In the genomic region with DNA sequence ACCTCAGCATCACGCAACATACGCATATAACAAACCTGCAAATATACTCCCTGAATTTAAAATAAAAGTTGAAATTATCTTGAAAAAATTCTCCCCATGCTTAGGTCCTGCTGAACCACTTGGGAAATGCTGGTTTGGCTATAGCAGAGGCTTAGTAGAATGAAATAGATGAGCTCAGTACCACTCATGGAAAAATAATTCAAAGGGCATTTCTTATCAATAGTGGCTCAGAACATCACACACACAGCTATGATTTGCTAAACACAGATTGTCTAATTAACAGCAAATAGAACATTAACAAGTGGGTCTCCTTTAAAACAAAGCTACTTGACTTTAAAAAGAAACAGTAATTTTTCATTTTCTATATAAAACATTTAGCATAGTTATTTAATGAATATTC, we compare ENCODE assay signal across 29 cellular contexts. TPM values are rescaled to one million over a fixed set of nuclear protein-coding genes. Genes with fewer than 3 reads are reported as not detected.
"Had no signal": no experiment of that assay in that cellular context is flagged by ENCODE, and none has a peak within 500 bp of the region (broad histone marks: within the 10 kb centered on the region; RNA-seq: fewer than 3 reads in every experiment).

No MANE protein-coding gene starts in this region.

- H3K27me3 Mint-ChIP-seq: type B pancreatic cell had no signal

- H3K9me3 Mint-ChIP-seq: stimulated activated effector memory CD8-positive, alpha-beta T cell treated with anti-CD3 and anti-CD28 coated beads, Interleukin-12 subunit alpha, Interleukin-12 subunit beta, amount 100 ng/mL, for 72 hours; stimulated activated memory B cell treated with anti-CD40 and anti-IgM and Interleukin-4, amounts not matched to agents 10 μg/mL and 1 μg/mL and 100 μg/mL, for 72 hours; stimulated activated naive B cell treated with anti-CD40 and anti-IgM and Interleukin-4, amounts not matched to agents 10 μg/mL and 1 μg/mL and 100 μg/mL, for 72 hours; stimulated activated naive CD8-positive, alpha-beta T cell treated with anti-CD3 and anti-CD28 coated beads, Interleukin-15, Interleukin-2, amounts not matched to agents 100 ng/mL and 50 ng/mL, for 24 hours; type B pancreatic cell had no signal

- H3K27me3 ChIP-seq: testis, tibial nerve, upper lobe of left lung, uterus, vagina had no signal

- FAIRE-seq: urothelium cell line had no signal

- ATAC-seq: stimulated activated effector memory CD8-positive, alpha-beta T cell treated with anti-CD3 and anti-CD28 coated beads, Interleukin-12 subunit alpha, Interleukin-12 subunit beta, amount 100 ng/mL, for 72 hours; stimulated activated memory B cell treated with anti-CD40 and anti-IgM and Interleukin-4, amounts not matched to agents 10 μg/mL and 1 μg/mL and 100 μg/mL, for 72 hours; stimulated activated naive B cell treated with anti-CD40 and anti-IgM and Interleukin-4, amounts not matched to agents 10 μg/mL and 1 μg/mL and 100 μg/mL, for 72 hours; stimulated activated naive CD8-positive, alpha-beta T cell treated with anti-CD3 and anti-CD28 coated beads, Interleukin-15, Interleukin-2, amounts not matched to agents 100 U/mL and 50 U/mL, for 24 hours; upper lobe of right lung had no signal

- H3K27ac ChIP-seq: stomach, suprapubic skin, testis, thoracic aorta, thyroid gland, tibial artery, tibial nerve, transverse colon, upper lobe of left lung, upper lobe of right lung, uterus, vagina had no signal

- DNase-seq: stimulated activated CD4-positive, alpha-beta T cell treated with anti-CD3 and anti-CD28 coated beads, Interleukin-2, amount 100 ng/mL, for 48 hours; stimulated activated CD4-positive, alpha-beta T cell treated with anti-CD3 and anti-CD28 coated beads, Interleukin-4, amount 100 ng/mL, for 1 hour; stimulated activated CD4-positive, alpha-beta T cell treated with anti-CD3 and anti-CD28 coated beads, Interleukin-4, amount 100 ng/mL, for 24 hours; stimulated activated CD4-positive, alpha-beta T cell treated with anti-CD3 and anti-CD28 coated beads, Interleukin-4, amount 100 ng/mL, for 4 hours; stimulated activated CD8-positive, alpha-beta memory T cell treated with anti-CD3 and anti-CD28 coated beads, Interleukin-4, amount 100 ng/mL, for 48 hours; stimulated activated naive B cell treated with anti-CD40 and anti-IgM and Interleukin-4, amounts not matched to agents 10 μg/mL and 1 μg/mL and 100 μg/mL, for 72 hours; stimulated activated naive CD4-positive, alpha-beta T cell; stimulated activated naive CD4-positive, alpha-beta T cell treated with Interleukin-2 at 50 U/mL for 16 hours; stimulated activated naive CD8-positive, alpha-beta T cell treated with anti-CD3 and anti-CD28 coated beads, Interleukin-15, Interleukin-2, amounts not matched to agents 100 U/mL and 50 U/mL, for 24 hours; stomach; substantia nigra; testis; thyroid gland; tibial artery; transverse colon; trophoblast cell; upper lobe of left lung; upper lobe of right lung; uterus had no signal

- H3K27ac Mint-ChIP-seq: stimulated activated effector memory CD8-positive, alpha-beta T cell treated with anti-CD3 and anti-CD28 coated beads, Interleukin-12 subunit alpha, Interleukin-12 subunit beta, amount 100 ng/mL, for 72 hours; stimulated activated memory B cell treated with anti-CD40 and anti-IgM and Interleukin-4, amounts not matched to agents 10 μg/mL and 1 μg/mL and 100 μg/mL, for 72 hours; stimulated activated naive B cell treated with anti-CD40 and anti-IgM and Interleukin-4, amounts not matched to agents 10 μg/mL and 1 μg/mL and 100 μg/mL, for 72 hours; stimulated activated naive CD8-positive, alpha-beta T cell treated with anti-CD3 and anti-CD28 coated beads, Interleukin-15, Interleukin-2, amounts not matched to agents 100 ng/mL and 50 ng/mL, for 24 hours; type B pancreatic cell had no signal

- H3K4me3 Mint-ChIP-seq: stimulated activated effector memory CD8-positive, alpha-beta T cell treated with anti-CD3 and anti-CD28 coated beads, Interleukin-12 subunit alpha, Interleukin-12 subunit beta, amount 100 ng/mL, for 72 hours; stimulated activated memory B cell treated with anti-CD40 and anti-IgM and Interleukin-4, amounts not matched to agents 10 μg/mL and 1 μg/mL and 100 μg/mL, for 72 hours; stimulated activated naive B cell treated with anti-CD40 and anti-IgM and Interleukin-4, amounts not matched to agents 10 μg/mL and 1 μg/mL and 100 μg/mL, for 72 hours; stimulated activated naive CD8-positive, alpha-beta T cell treated with anti-CD3 and anti-CD28 coated beads, Interleukin-15, Interleukin-2, amounts not matched to agents 100 ng/mL and 50 ng/mL, for 24 hours; type B pancreatic cell had no signal

- H3K4me1 ChIP-seq: stomach, suprapubic skin, testis, thyroid gland, tibial artery, tibial nerve, transverse colon, upper lobe of left lung, upper lobe of right lung, uterus, vagina had no signal

- H3K36me3 ChIP-seq: stomach, suprapubic skin, thoracic aorta, thyroid gland, tibial artery, tibial nerve, transverse colon, upper lobe of left lung, upper lobe of right lung, uterus, vagina had no signal

- H3K4me1 Mint-ChIP-seq: stimulated activated effector memory CD8-positive, alpha-beta T cell treated with anti-CD3 and anti-CD28 coated beads, Interleukin-12 subunit alpha, Interleukin-12 subunit beta, amount 100 ng/mL, for 72 hours; stimulated activated memory B cell treated with anti-CD40 and anti-IgM and Interleukin-4, amounts not matched to agents 10 μg/mL and 1 μg/mL and 100 μg/mL, for 72 hours; stimulated activated naive B cell treated with anti-CD40 and anti-IgM and Interleukin-4, amounts not matched to agents 10 μg/mL and 1 μg/mL and 100 μg/mL, for 72 hours had no signal

- H3K4me3 ChIP-seq: stomach, suprapubic skin, testis, thoracic aorta, thyroid gland, tibial artery, tibial nerve, transverse colon, upper lobe of left lung, upper lobe of right lung, uterus, vagina had no signal

- H3K9me3 ChIP-seq: stomach, suprapubic skin, testis, thoracic aorta, thyroid gland, tibial artery, tibial nerve, transverse colon, upper lobe of left lung, upper lobe of right lung, uterus, vagina had no signal

RNA-seq across cellular contexts. Expression of gene ELMOD1, which starts 21.5 kb away (rescaled TPM):
- total RNA-seq: subcutaneous adipose tissue, thyroid gland, vagina had no signal
